1 cellular context compared by ENCODE assay signal in the genomic region with DNA sequence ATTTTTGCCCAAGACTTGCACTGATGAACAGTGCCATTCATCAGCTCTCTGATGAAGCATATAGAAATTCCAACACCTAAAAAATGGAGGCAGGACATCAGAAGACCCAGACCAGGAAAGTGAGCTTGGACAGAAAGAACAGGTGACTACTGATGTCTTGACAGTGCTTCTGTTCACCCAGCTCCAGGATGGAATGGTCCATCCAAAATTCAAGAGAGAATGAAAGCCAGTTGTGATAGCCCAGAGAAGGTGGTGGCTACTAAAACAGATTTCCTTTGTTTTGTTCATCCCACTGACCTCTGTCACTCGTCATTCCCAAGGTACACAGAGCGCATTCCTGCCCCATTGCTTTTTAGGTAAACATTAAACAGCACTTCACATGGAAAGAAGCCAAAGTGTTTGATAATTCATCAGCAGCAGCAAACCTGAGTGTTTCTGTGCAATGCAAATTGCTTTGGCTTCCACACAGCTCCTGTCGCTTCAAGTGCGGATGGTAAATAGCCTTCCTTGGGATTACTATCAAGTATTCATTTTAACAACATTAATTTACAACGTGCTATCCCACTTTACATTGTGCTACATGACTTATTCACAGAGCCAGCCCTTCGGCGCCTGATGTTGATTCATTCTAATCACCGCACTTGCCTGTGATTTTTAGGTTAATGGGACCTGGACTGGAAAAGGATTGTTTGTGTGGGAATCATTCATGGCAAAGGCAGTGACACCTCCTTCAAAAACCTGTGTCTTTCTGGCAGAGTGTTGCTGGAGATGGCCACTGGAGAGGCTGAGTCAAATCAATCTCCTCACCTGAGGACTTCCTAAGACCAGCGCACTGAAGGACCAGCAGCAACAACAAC.
TF ChIP-seq lines count a peak whose summit lies in the region.

No MANE protein-coding gene starts in this region.

TF ChIP-seq in HepG2, 621 proteins besides CTCF, POLR2A, EP300 and RAD21 (continued from another document and continues in another):
- TF ChIP-seq, protein P1, sequence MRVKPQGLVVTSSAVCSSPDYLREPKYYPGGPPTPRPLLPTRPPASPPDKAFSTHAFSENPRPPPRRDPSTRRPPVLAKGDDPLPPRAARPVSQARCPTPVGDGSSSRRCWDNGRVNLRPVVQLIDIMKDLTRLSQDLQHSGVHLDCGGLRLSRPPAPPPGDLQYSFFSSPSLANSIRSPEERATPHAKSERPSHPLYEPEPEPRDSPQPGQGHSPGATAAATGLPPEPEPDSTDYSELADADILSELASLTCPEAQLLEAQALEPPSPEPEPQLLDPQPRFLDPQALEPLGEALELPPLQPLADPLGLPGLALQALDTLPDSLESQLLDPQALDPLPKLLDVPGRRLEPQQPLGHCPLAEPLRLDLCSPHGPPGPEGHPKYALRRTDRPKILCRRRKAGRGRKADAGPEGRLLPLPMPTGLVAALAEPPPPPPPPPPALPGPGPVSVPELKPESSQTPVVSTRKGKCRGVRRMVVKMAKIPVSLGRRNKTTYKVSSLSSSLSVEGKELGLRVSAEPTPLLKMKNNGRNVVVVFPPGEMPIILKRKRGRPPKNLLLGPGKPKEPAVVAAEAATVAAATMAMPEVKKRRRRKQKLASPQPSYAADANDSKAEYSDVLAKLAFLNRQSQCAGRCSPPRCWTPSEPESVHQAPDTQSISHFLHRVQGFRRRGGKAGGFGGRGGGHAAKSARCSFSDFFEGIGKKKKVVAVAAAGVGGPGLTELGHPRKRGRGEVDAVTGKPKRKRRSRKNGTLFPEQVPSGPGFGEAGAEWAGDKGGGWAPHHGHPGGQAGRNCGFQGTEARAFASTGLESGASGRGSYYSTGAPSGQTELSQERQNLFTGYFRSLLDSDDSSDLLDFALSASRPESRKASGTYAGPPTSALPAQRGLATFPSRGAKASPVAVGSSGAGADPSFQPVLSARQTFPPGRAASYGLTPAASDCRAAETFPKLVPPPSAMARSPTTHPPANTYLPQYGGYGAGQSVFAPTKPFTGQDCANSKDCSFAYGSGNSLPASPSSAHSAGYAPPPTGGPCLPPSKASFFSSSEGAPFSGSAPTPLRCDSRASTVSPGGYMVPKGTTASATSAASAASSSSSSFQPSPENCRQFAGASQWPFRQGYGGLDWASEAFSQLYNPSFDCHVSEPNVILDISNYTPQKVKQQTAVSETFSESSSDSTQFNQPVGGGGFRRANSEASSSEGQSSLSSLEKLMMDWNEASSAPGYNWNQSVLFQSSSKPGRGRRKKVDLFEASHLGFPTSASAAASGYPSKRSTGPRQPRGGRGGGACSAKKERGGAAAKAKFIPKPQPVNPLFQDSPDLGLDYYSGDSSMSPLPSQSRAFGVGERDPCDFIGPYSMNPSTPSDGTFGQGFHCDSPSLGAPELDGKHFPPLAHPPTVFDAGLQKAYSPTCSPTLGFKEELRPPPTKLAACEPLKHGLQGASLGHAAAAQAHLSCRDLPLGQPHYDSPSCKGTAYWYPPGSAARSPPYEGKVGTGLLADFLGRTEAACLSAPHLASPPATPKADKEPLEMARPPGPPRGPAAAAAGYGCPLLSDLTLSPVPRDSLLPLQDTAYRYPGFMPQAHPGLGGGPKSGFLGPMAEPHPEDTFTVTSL (CRISPR knock-in tag; IDR thresholded peaks at IDR 0.05; ENCODE audit: borderline replicate concordance) = peak; percentile 89; the same call in 1 of the 2 replicates
- TF ChIP-seq CHD4 (IDR thresholded peaks at IDR 0.05; ENCODE audit: borderline replicate concordance, low read length) (no peak), ZNF224 (CRISPR knock-in tag; IDR thresholded peaks at IDR 0.05) (peak; percentile 96), ZNF460 (CRISPR knock-in tag; IDR thresholded peaks at IDR 0.05; ENCODE audit: borderline replicate concordance) (no peak; the same call in 1 of the 2 replicates), ZNF660 (CRISPR knock-in tag; IDR thresholded peaks at IDR 0.05; ENCODE audit: borderline replicate concordance, low read depth) (no peak), ZNF207 (IDR thresholded peaks at IDR 0.05; ENCODE audit: borderline replicate concordance) (no peak), PHF21A (CRISPR knock-in tag; IDR thresholded peaks at IDR 0.05) (peak; percentile 92), SRSF9 (IDR thresholded peaks at IDR 0.05; ENCODE audit: borderline replicate concordance, insufficient read depth, low read depth, low read length, poor library complexity, severe bottlenecking) (no peak), ZNF841 (CRISPR knock-in tag; IDR thresholded peaks at IDR 0.05; ENCODE audit: borderline replicate concordance) (no peak), CREM (IDR thresholded peaks at IDR 0.05) (peak; percentile 92), CREM (CRISPR knock-in tag; IDR thresholded peaks at IDR 0.05) (no peak), ZNF547 (CRISPR knock-in tag; IDR thresholded peaks at IDR 0.05) (no peak), ZNF674 (CRISPR knock-in tag; IDR thresholded peaks at IDR 0.05; ENCODE audit: low read depth) (0 out of 2 replicates have a peak, but pooled peaks have one; percentile 60), MYNN (CRISPR knock-in tag; IDR thresholded peaks at IDR 0.05; ENCODE audit: low read depth) (no peak), ZNF709 (CRISPR knock-in tag; IDR thresholded peaks at IDR 0.05) (peak; percentile 34; the same call in 1 of the 2 replicates), ARNT2 (CRISPR knock-in tag; IDR thresholded peaks at IDR 0.05; ENCODE audit: low read depth) (peak; percentile 73)
- TF ChIP-seq, protein P2, sequence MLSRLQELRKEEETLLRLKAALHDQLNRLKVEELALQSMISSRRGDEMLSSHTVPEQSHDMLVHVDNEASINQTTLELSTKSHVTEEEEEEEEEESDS (CRISPR knock-in tag; IDR thresholded peaks at IDR 0.05; ENCODE audit: borderline replicate concordance) = no peak
- TF ChIP-seq, protein P3, sequence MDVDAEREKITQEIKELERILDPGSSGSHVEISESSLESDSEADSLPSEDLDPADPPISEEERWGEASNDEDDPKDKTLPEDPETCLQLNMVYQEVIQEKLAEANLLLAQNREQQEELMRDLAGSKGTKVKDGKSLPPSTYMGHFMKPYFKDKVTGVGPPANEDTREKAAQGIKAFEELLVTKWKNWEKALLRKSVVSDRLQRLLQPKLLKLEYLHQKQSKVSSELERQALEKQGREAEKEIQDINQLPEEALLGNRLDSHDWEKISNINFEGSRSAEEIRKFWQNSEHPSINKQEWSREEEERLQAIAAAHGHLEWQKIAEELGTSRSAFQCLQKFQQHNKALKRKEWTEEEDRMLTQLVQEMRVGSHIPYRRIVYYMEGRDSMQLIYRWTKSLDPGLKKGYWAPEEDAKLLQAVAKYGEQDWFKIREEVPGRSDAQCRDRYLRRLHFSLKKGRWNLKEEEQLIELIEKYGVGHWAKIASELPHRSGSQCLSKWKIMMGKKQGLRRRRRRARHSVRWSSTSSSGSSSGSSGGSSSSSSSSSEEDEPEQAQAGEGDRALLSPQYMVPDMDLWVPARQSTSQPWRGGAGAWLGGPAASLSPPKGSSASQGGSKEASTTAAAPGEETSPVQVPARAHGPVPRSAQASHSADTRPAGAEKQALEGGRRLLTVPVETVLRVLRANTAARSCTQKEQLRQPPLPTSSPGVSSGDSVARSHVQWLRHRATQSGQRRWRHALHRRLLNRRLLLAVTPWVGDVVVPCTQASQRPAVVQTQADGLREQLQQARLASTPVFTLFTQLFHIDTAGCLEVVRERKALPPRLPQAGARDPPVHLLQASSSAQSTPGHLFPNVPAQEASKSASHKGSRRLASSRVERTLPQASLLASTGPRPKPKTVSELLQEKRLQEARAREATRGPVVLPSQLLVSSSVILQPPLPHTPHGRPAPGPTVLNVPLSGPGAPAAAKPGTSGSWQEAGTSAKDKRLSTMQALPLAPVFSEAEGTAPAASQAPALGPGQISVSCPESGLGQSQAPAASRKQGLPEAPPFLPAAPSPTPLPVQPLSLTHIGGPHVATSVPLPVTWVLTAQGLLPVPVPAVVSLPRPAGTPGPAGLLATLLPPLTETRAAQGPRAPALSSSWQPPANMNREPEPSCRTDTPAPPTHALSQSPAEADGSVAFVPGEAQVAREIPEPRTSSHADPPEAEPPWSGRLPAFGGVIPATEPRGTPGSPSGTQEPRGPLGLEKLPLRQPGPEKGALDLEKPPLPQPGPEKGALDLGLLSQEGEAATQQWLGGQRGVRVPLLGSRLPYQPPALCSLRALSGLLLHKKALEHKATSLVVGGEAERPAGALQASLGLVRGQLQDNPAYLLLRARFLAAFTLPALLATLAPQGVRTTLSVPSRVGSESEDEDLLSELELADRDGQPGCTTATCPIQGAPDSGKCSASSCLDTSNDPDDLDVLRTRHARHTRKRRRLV (CRISPR knock-in tag; IDR thresholded peaks at IDR 0.05) = peak; percentile 53; the same call in 1 of the 2 replicates
- TF ChIP-seq, protein P4, sequence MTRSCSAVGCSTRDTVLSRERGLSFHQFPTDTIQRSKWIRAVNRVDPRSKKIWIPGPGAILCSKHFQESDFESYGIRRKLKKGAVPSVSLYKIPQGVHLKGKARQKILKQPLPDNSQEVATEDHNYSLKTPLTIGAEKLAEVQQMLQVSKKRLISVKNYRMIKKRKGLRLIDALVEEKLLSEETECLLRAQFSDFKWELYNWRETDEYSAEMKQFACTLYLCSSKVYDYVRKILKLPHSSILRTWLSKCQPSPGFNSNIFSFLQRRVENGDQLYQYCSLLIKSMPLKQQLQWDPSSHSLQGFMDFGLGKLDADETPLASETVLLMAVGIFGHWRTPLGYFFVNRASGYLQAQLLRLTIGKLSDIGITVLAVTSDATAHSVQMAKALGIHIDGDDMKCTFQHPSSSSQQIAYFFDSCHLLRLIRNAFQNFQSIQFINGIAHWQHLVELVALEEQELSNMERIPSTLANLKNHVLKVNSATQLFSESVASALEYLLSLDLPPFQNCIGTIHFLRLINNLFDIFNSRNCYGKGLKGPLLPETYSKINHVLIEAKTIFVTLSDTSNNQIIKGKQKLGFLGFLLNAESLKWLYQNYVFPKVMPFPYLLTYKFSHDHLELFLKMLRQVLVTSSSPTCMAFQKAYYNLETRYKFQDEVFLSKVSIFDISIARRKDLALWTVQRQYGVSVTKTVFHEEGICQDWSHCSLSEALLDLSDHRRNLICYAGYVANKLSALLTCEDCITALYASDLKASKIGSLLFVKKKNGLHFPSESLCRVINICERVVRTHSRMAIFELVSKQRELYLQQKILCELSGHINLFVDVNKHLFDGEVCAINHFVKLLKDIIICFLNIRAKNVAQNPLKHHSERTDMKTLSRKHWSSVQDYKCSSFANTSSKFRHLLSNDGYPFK (CRISPR knock-in tag; IDR thresholded peaks at IDR 0.05; ENCODE audit: borderline replicate concordance) = no peak
- TF ChIP-seq, protein P5, sequence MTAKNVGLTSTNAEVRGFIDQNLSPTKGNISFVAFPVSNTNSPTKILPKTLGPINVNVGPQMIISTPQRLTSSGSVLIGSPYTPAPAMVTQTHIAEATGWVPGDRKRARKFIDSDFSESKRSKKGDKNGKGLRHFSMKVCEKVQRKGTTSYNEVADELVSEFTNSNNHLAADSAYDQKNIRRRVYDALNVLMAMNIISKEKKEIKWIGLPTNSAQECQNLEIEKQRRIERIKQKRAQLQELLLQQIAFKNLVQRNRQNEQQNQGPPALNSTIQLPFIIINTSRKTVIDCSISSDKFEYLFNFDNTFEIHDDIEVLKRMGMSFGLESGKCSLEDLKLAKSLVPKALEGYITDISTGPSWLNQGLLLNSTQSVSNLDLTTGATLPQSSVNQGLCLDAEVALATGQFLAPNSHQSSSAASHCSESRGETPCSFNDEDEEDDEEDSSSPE (CRISPR knock-in tag; IDR thresholded peaks at IDR 0.05) = no peak; the same call in 1 of the 2 replicates
- TF ChIP-seq, protein P6, sequence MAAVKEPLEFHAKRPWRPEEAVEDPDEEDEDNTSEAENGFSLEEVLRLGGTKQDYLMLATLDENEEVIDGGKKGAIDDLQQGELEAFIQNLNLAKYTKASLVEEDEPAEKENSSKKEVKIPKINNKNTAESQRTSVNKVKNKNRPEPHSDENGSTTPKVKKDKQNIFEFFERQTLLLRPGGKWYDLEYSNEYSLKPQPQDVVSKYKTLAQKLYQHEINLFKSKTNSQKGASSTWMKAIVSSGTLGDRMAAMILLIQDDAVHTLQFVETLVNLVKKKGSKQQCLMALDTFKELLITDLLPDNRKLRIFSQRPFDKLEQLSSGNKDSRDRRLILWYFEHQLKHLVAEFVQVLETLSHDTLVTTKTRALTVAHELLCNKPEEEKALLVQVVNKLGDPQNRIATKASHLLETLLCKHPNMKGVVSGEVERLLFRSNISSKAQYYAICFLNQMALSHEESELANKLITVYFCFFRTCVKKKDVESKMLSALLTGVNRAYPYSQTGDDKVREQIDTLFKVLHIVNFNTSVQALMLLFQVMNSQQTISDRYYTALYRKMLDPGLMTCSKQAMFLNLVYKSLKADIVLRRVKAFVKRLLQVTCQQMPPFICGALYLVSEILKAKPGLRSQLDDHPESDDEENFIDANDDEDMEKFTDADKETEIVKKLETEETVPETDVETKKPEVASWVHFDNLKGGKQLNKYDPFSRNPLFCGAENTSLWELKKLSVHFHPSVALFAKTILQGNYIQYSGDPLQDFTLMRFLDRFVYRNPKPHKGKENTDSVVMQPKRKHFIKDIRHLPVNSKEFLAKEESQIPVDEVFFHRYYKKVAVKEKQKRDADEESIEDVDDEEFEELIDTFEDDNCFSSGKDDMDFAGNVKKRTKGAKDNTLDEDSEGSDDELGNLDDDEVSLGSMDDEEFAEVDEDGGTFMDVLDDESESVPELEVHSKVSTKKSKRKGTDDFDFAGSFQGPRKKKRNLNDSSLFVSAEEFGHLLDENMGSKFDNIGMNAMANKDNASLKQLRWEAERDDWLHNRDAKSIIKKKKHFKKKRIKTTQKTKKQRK (IDR thresholded peaks at IDR 0.05; ENCODE audit: low read length) = no peak
- TF ChIP-seq, protein P7, sequence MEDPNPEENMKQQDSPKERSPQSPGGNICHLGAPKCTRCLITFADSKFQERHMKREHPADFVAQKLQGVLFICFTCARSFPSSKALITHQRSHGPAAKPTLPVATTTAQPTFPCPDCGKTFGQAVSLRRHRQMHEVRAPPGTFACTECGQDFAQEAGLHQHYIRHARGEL (CRISPR knock-in tag; IDR thresholded peaks at IDR 0.05) = no peak
- TF ChIP-seq, protein P8, sequence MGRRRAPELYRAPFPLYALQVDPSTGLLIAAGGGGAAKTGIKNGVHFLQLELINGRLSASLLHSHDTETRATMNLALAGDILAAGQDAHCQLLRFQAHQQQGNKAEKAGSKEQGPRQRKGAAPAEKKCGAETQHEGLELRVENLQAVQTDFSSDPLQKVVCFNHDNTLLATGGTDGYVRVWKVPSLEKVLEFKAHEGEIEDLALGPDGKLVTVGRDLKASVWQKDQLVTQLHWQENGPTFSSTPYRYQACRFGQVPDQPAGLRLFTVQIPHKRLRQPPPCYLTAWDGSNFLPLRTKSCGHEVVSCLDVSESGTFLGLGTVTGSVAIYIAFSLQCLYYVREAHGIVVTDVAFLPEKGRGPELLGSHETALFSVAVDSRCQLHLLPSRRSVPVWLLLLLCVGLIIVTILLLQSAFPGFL (CRISPR knock-in tag; IDR thresholded peaks at IDR 0.05) = no peak
